Comparison of ENCODE assay signal across 8 cellular contexts in genomic region chr1:66335859-66336640, GRCh38.
DNase-seq lines count a peak whose midpoint lies in the region; ATAC-seq, FAIRE-seq and TF ChIP-seq lines count a peak whose summit lies in the region.

No MANE protein-coding gene starts in this region.

- peak; percentile 47 to 76 (median 62) for DNase-seq in CD4-positive, alpha-beta T cell
- DNase-seq in Kasumi-1 (lab: John Stamatoyannopoulos, UW) (peak; percentile 86 to 89), endothelial cell of umbilical vein (ENCODE audit: low read depth, low spot score) (peak; percentile 99), osteoblast (ENCODE audit: insufficient read length, low spot score, missing footprints) (no peak), transverse colon (peak; percentile 79), PC-9 (no peak)
- DNase-seq in activated CD4-positive, alpha-beta memory T cell treated with anti-CD3 and anti-CD28 coated beads for 36 hours: peak; percentile 88

- intact Hi-C loops in CD4-positive, alpha-beta T cell (cut with DNase I, micrococcal nuclease): loop anchor here in 1 of 2 experiments (1.0 to 2.0 kb wide), 3 partner anchors 14 to 109 kb away; no protein-coding TSS in a partner anchor
- intact Hi-C loops in activated CD4-positive, alpha-beta memory T cell treated with anti-CD3 and anti-CD28 coated beads for 36 hours (cut with micrococcal nuclease): loop anchor here (1.0 to 10.0 kb wide), 11 partner anchors 10 to 1269 kb away; no protein-coding TSS in a partner anchor
- intact Hi-C loops in endothelial cell of umbilical vein (cut with micrococcal nuclease): loop anchor here (1.0 to 10.0 kb wide), 15 partner anchors 14 to 914 kb away; partner anchors contain the start of genes LEPR, LEPROT and SGIP1
- intact Hi-C loops in transverse colon (cut with DNase I; ENCODE audit: low total_unique reads): no loop called here
- intact Hi-C loops in PC-9 (cut with micrococcal nuclease; ENCODE audit: unreplicated experiment): no loop called here

- H4K20me1 ChIP-seq in endothelial cell of umbilical vein (replicated peaks; ENCODE audit: control insufficient read depth, extremely low read depth, insufficient read depth, low read length): no peaks in the 10 kb centered on the region
- no peaks in the 10 kb centered on the region for H4K20me1 ChIP-seq in osteoblast (ENCODE audit: insufficient read depth, low read length)
- no peaks in the 10 kb centered on the region for H4K20me1 ChIP-seq in PC-9 (ENCODE audit: insufficient read depth)

- in situ Hi-C loops in transverse colon (cut with MboI; ENCODE audit: low pct_ligation_motif_present in 1 of 4, low pct_unique_long_range_greater_than_20kb in 1 of 4, low sequenced_read_pairs in 3 of 4): loop anchor here in 1 of 4 donors (25.0 kb wide), 1 partner anchor 1274 kb away; no protein-coding TSS in a partner anchor

- TF ChIP-seq EP300 in transverse colon (IDR thresholded peaks at IDR 0.05; ENCODE audit: low read depth): peak; percentile 34

- H3K36me3 Mint-ChIP-seq in CD4-positive, alpha-beta T cell (ENCODE audit: low read depth): peaks cover 66% of the 10 kb centered on the region
- H3K36me3 Mint-ChIP-seq in activated CD4-positive, alpha-beta memory T cell treated with anti-CD3 and anti-CD28 coated beads for 36 hours: peaks cover 64% of the 10 kb centered on the region

- H3K4me3 Mint-ChIP-seq in CD4-positive, alpha-beta T cell: peak overlapping the region; percentile 99
- peak overlapping the region; percentile 93 for H3K4me3 Mint-ChIP-seq in activated CD4-positive, alpha-beta memory T cell treated with anti-CD3 and anti-CD28 coated beads for 36 hours

- BruUV-seq in endothelial cell of umbilical vein (replicated peaks; lab: Mats Ljungman, UMichigan) (no TSS peak), PC-9 (replicated peaks; lab: Mats Ljungman, UMichigan) (no TSS peak)

- H3K4me1 ChIP-seq in endothelial cell of umbilical vein (ENCODE audit: control insufficient read depth, extremely low read depth, insufficient read depth, low read length): peaks cover 63% of the 10 kb centered on the region
- peaks cover 32% of the 10 kb centered on the region for H3K4me1 ChIP-seq in osteoblast (ENCODE audit: insufficient read depth, low read length)
- peaks cover 0 to 46% (median 16%) of the 10 kb centered on the region in 4 donors for H3K4me1 ChIP-seq in transverse colon
- H3K4me1 ChIP-seq in PC-9 (replicated peaks; ENCODE audit: insufficient read depth): no peaks in the 10 kb centered on the region

- TF ChIP-seq POLR2A in endothelial cell of umbilical vein (IDR thresholded peaks at IDR 0.05; ENCODE audit: low read depth, low read length): peak; percentile 67
- peak; percentile 68 for TF ChIP-seq POLR2A in transverse colon (IDR thresholded peaks at IDR 0.05)

- no peaks in the 10 kb centered on the region for H3K27me3 Mint-ChIP-seq in CD4-positive, alpha-beta T cell
- no peaks in the 10 kb centered on the region for H3K27me3 Mint-ChIP-seq in activated CD4-positive, alpha-beta memory T cell treated with anti-CD3 and anti-CD28 coated beads for 36 hours

- H3K9ac ChIP-seq in endothelial cell of umbilical vein (replicated peaks; ENCODE audit: extremely low read depth, insufficient read depth, low read length): peak overlapping the region; percentile 100

- dilution Hi-C loops in endothelial cell of umbilical vein (cut with MboI; ENCODE audit: extremely low pct_ligation_motif_present, low sequenced_read_pairs): loop anchor here (25.0 kb wide), 1 partner anchor 201 kb away; the partner anchor contains the start of gene SGIP1

- H3K9me3 Mint-ChIP-seq in CD4-positive, alpha-beta T cell: no peaks in the 10 kb centered on the region
- no peaks in the 10 kb centered on the region for H3K9me3 Mint-ChIP-seq in activated CD4-positive, alpha-beta memory T cell treated with anti-CD3 and anti-CD28 coated beads for 36 hours

- H3K9me1 ChIP-seq in endothelial cell of umbilical vein (replicated peaks; ENCODE audit: control insufficient read depth, extremely low read depth, insufficient read depth, low read length): no peaks in the 10 kb centered on the region

- peak overlapping the region; percentile 77 to 98 (median 92) for H3K4me3 ChIP-seq in endothelial cell of umbilical vein (replicated peaks in 1 of 3; ENCODE audit: insufficient read depth in 1 of 3, low read depth in 1 of 3, low read length in 3 of 3)
- H3K4me3 ChIP-seq in osteoblast (ENCODE audit: insufficient read depth, low read length): peak overlapping the region; percentile 14
- peak overlapping the region in 1 of 4 donors; percentile 60 for H3K4me3 ChIP-seq in transverse colon
- no peak overlapping the region for H3K4me3 ChIP-seq in PC-9

- no peaks in the 10 kb centered on the region for H3F3A ChIP-seq in PC-9 (ENCODE audit: insufficient read depth, low read depth)

- FAIRE-seq in endothelial cell of umbilical vein (lab: Jason Lieb, UNC): peak; percentile 96

- peak overlapping the region; percentile 82 for H3K27ac ChIP-seq in CD4-positive, alpha-beta T cell (ENCODE audit: low read depth, low read length)
- H3K27ac ChIP-seq in endothelial cell of umbilical vein (ENCODE audit: insufficient read depth, low read depth, low read length) (peak overlapping the region; percentile 95), osteoblast (ENCODE audit: low read depth, low read length) (peak overlapping the region; percentile 29), transverse colon (peak overlapping the region; percentile 81 to 87 (median 83)), PC-9 (no peak overlapping the region)

- no peaks in the 10 kb centered on the region for H3K9me3 ChIP-seq in CD4-positive, alpha-beta T cell (ENCODE audit: control insufficient read depth, low read length)
- H3K9me3 ChIP-seq in endothelial cell of umbilical vein (replicated peaks; ENCODE audit: control insufficient read depth, insufficient read depth, low read length): no peaks in the 10 kb centered on the region
- no peaks in the 10 kb centered on the region for H3K9me3 ChIP-seq in osteoblast (ENCODE audit: low read depth, low read length)
- H3K9me3 ChIP-seq in transverse colon: no peaks in the 10 kb centered on the region
- H3K9me3 ChIP-seq in PC-9 (ENCODE audit: insufficient read depth, low read depth): no peaks in the 10 kb centered on the region

- H3K9me2 ChIP-seq in PC-9 (ENCODE audit: insufficient read depth): no peaks in the 10 kb centered on the region

- TF ChIP-seq CTCF in CD4-positive, alpha-beta T cell (IDR thresholded peaks at IDR 0.05): no peak
- TF ChIP-seq CTCF in endothelial cell of umbilical vein (IDR thresholded peaks at IDR 0.05; ENCODE audit: extremely low read depth in 1 of 2, insufficient read depth in 1 of 2, low read depth in 1 of 2, low read length in 2 of 2) (no peak), osteoblast (IDR thresholded peaks at IDR 0.05; ENCODE audit: extremely low read depth, low read depth, low read length) (no peak), transverse colon (IDR thresholded peaks at IDR 0.05) (no peak), PC-9 (conservative IDR thresholded peaks at IDR 0.05) (no peak)

- H2AFZ ChIP-seq in endothelial cell of umbilical vein (ENCODE audit: low read depth, low read length): no peak overlapping the region
- H2AFZ ChIP-seq in osteoblast (ENCODE audit: low read length): peak overlapping the region; percentile 30
- no peak overlapping the region for H2AFZ ChIP-seq in PC-9

- 62 to 66% methylated on average over 7 to 10 of the region's 10 CpGs for WGBS in transverse colon (ENCODE audit: low coverage in 1 of 2), 2 donors

- H3K4me1 Mint-ChIP-seq in CD4-positive, alpha-beta T cell (ENCODE audit: low read depth): peaks cover 71% of the 10 kb centered on the region
- peaks cover 50% of the 10 kb centered on the region for H3K4me1 Mint-ChIP-seq in activated CD4-positive, alpha-beta memory T cell treated with anti-CD3 and anti-CD28 coated beads for 36 hours (ENCODE audit: low read depth)

- H3K4me2 ChIP-seq in endothelial cell of umbilical vein (ENCODE audit: insufficient read depth, low read length): peak overlapping the region; percentile 100
- peak overlapping the region; percentile 52 for H3K4me2 ChIP-seq in osteoblast (ENCODE audit: insufficient read depth, low read length)
- no peak overlapping the region for H3K4me2 ChIP-seq in PC-9

- peak overlapping the region; percentile 99 for H3K27ac Mint-ChIP-seq in CD4-positive, alpha-beta T cell
- H3K27ac Mint-ChIP-seq in activated CD4-positive, alpha-beta memory T cell treated with anti-CD3 and anti-CD28 coated beads for 36 hours: peak overlapping the region; percentile 96

- H3K79me2 ChIP-seq in endothelial cell of umbilical vein (ENCODE audit: control insufficient read depth, insufficient read depth, low read length): peaks cover 82% of the 10 kb centered on the region
- peaks cover 73% of the 10 kb centered on the region for H3K79me2 ChIP-seq in osteoblast (ENCODE audit: insufficient read depth, low read length)
- no peaks in the 10 kb centered on the region for H3K79me2 ChIP-seq in PC-9 (ENCODE audit: low read depth)

- H3K36me3 ChIP-seq in endothelial cell of umbilical vein (ENCODE audit: control insufficient read depth in 2 of 2, extremely low read depth in 1 of 2, insufficient read depth in 2 of 2, low read length in 2 of 2) (peaks cover under 1 to 6% of the 10 kb centered on the region in 2 experiments), osteoblast (ENCODE audit: insufficient read depth, low read length) (no peaks in the 10 kb centered on the region), transverse colon (no peaks in the 10 kb centered on the region), PC-9 (ENCODE audit: low read depth) (no peaks in the 10 kb centered on the region)

- CTCF ChIA-PET in CD4-positive, alpha-beta T cell (lab: Charles Lee): interaction anchor here (1.3 to 4.8 kb wide), 5 partner anchors 10 to 110 kb away, joined by 3 to 25 read pairs (median 5); no protein-coding TSS in a partner anchor
- CTCF ChIA-PET in activated CD4-positive, alpha-beta memory T cell treated with anti-CD3 and anti-CD28 coated beads for 36 hours (lab: Charles Lee): interaction anchor here (0.9 to 4.5 kb wide), 9 partner anchors 8 to 110 kb away, joined by 3 to 21 read pairs (median 5); no protein-coding TSS in a partner anchor
- CTCF ChIA-PET in endothelial cell of umbilical vein (lab: Charles Lee) (interaction anchor here (1.1 to 3.8 kb wide), 6 partner anchors 11 to 80 kb away, joined by 3 to 10 read pairs (median 4); no protein-coding TSS in a partner anchor), PC-9 (lab: Charles Lee) (no interaction called here)

- H3K27me3 ChIP-seq in CD4-positive, alpha-beta T cell (ENCODE audit: control insufficient read depth, insufficient read depth, low read length): no peaks in the 10 kb centered on the region
- H3K27me3 ChIP-seq in endothelial cell of umbilical vein (ENCODE audit: control insufficient read depth in 2 of 2, insufficient read depth in 2 of 2, low read length in 2 of 2) (no peaks in the 10 kb centered on the region), osteoblast (ENCODE audit: insufficient read depth, low read length) (no peaks in the 10 kb centered on the region), transverse colon (no peaks in the 10 kb centered on the region), PC-9 (ENCODE audit: insufficient read depth, low read depth) (no peaks in the 10 kb centered on the region)

- peak; percentile 86 for ATAC-seq in CD4-positive, alpha-beta T cell (ENCODE audit: poor library complexity)
- ATAC-seq in GM21423 (IDR thresholded peaks at IDR 0.05; ENCODE audit: unreplicated experiment): peak; percentile 83

- POLR2A ChIA-PET in CD4-positive, alpha-beta T cell (lab: Charles Lee): interaction anchor here (0.6 to 10.9 kb wide), 24 partner anchors 10 to 917 kb away, joined by 3 to 167 read pairs (median 5); no protein-coding TSS in a partner anchor
- POLR2A ChIA-PET in activated CD4-positive, alpha-beta memory T cell treated with anti-CD3 and anti-CD28 coated beads for 36 hours (lab: Charles Lee): interaction anchor here (0.6 to 8.9 kb wide), 12 partner anchors 9 to 100 kb away, joined by 3 to 108 read pairs (median 10); no protein-coding TSS in a partner anchor
- POLR2A ChIA-PET in endothelial cell of umbilical vein (lab: Charles Lee): interaction anchor here (2.3 kb wide), 1 partner anchor 15 kb away, joined by 7 read pairs; no protein-coding TSS in a partner anchor
- POLR2A ChIA-PET in PC-9 (lab: Charles Lee; ENCODE audit: unreplicated experiment): no interaction called here

Comparison
In these comparisons a context has a peak if more than half of its experiments do, and no peak if none do; other contexts are left out.
1. DNase-seq: peak in CD4-positive, alpha-beta T cell (10 of 10), Kasumi-1 (2 of 2), activated CD4-positive, alpha-beta memory T cell treated with anti-CD3 and anti-CD28 coated beads for 36 hours (single experiment), endothelial cell of umbilical vein (single experiment) and transverse colon (single experiment); none in osteoblast (single experiment) and PC-9 (0 of 2).
2. intact Hi-C loops: an anchor here in activated CD4-positive, alpha-beta memory T cell treated with anti-CD3 and anti-CD28 coated beads for 36 hours (1.0 to 10.0 kb wide) and endothelial cell of umbilical vein (1.0 to 10.0 kb wide); none called in transverse colon and PC-9.